ENCODE assay signal across 18 cellular contexts in genomic region chr17:57527437-57528083, GRCh38.
DNase-seq lines count a peak whose midpoint lies in the region; ATAC-seq and TF ChIP-seq lines count a peak whose summit lies in the region.
"Had no signal": no experiment of that assay in that cellular context is flagged by ENCODE, and none has a peak within 500 bp of the region (broad histone marks: within the 10 kb centered on the region; RNA-seq: fewer than 3 reads in every experiment).

No MANE protein-coding gene starts in this region.

- H3K27me3 ChIP-seq in smooth muscle cell (ENCODE audit: low read depth) = no peaks in the 10 kb centered on the region
- H3K27me3 ChIP-seq in colonic mucosa = no peaks in the 10 kb centered on the region
- H3K27me3 ChIP-seq: adrenal gland, ovary, upper lobe of left lung had no signal

- no peak overlapping the region for H2AFZ ChIP-seq in smooth muscle cell (ENCODE audit: low read depth)

- no peaks in the 10 kb centered on the region for H3K79me2 ChIP-seq in smooth muscle cell (ENCODE audit: low read depth)

- H3K9ac ChIP-seq in smooth muscle cell (ENCODE audit: low read depth) (no peak overlapping the region), colonic mucosa (ENCODE audit: low read depth in 2 of 2, low read length in 2 of 2) (no peak overlapping the region)

- H3K4me2 ChIP-seq in smooth muscle cell = peak overlapping the region; percentile 23

- peaks cover 2% of the 10 kb centered on the region for H3F3A ChIP-seq in smooth muscle cell (ENCODE audit: low read depth)

- H3K36me3 ChIP-seq in smooth muscle cell (ENCODE audit: low read depth) = no peaks in the 10 kb centered on the region
- H3K36me3 ChIP-seq in colonic mucosa = no peaks in the 10 kb centered on the region
- H3K36me3 ChIP-seq: adrenal gland, ovary, upper lobe of left lung had no signal

- H3K4me1 ChIP-seq in smooth muscle cell (ENCODE audit: low read depth) = peaks cover 63% of the 10 kb centered on the region
- H3K4me1 ChIP-seq in colonic mucosa = no peaks in the 10 kb centered on the region

- WGBS in smooth muscle cell (ENCODE audit: low lambda C conversion rate) = 60% methylated on average over 10 of the region's 10 CpGs

- intact Hi-C loops in left cardiac atrium (cut with DNase I) = no loop called here
- intact Hi-C loops in colonic mucosa (cut with DNase I) = no loop called here

- H3K4me3 ChIP-seq in smooth muscle cell = no peak overlapping the region
- H3K4me3 ChIP-seq in colonic mucosa = no peak overlapping the region
- H3K4me3 ChIP-seq: adrenal gland, ovary, upper lobe of left lung had no signal

- ATAC-seq in left cardiac atrium (no peak), omental fat pad (ENCODE audit: low FRiP score) (no peak)
- ATAC-seq: stimulated activated memory B cell treated with anti-CD40 and anti-IgM and Interleukin-4, amounts not matched to agents 10 μg/mL and 1 μg/mL and 100 μg/mL, for 72 hours; T-cell had no signal

- H3K9me3 ChIP-seq in smooth muscle cell (replicated peaks; ENCODE audit: low read depth) (no peaks in the 10 kb centered on the region), colonic mucosa (no peaks in the 10 kb centered on the region)
- H3K9me3 ChIP-seq: adrenal gland, ovary, upper lobe of left lung had no signal

- H3K27ac ChIP-seq in smooth muscle cell (ENCODE audit: low read depth) (peak overlapping the region; percentile 63), colonic mucosa (no peak overlapping the region)
- H3K27ac ChIP-seq: RWPE1 had no signal

- DNase-seq in NCI-H146 (lab: John Stamatoyannopoulos, UW) = peak; percentile 25
- no peak for DNase-seq in NCI-H146 treated with DMSO at 0.1 percent for 48 hours (lab: John Stamatoyannopoulos, UW; ENCODE audit: unreplicated experiment)
- DNase-seq in NCI-H524 treated with DMSO at 0.1 percent for 48 hours (lab: John Stamatoyannopoulos, UW) = peak; percentile 49
- peak; percentile 83 for DNase-seq in ecto neural progenitor cell (ENCODE audit: low spot score)
- no peak for DNase-seq in smooth muscle cell (lab: John Stamatoyannopoulos, UW; ENCODE audit: unreplicated experiment)
- DNase-seq in left cardiac atrium = no peak
- no peak for DNase-seq in omental fat pad (ENCODE audit: low spot score)
- no peak for DNase-seq in colonic mucosa
- DNase-seq: activated CD8-positive, alpha-beta memory T cell treated with anti-CD3 and anti-CD28 coated beads for 24 hours; adrenal gland; EL; glutamatergic neuron; NCI-H1694 treated with DMSO at 0.1 percent for 48 hours; T-cell had no signal

- no peak for TF ChIP-seq CTCF in smooth muscle cell (IDR thresholded peaks at IDR 0.05; ENCODE audit: borderline replicate concordance, insufficient read depth, poor library complexity, severe bottlenecking)
- no peak for TF ChIP-seq CTCF in omental fat pad (IDR thresholded peaks at IDR 0.05)
- TF ChIP-seq CTCF in colonic mucosa (IDR thresholded peaks at IDR 0.05) = no peak

- H4K20me1 ChIP-seq in smooth muscle cell (ENCODE audit: low read depth) = no peaks in the 10 kb centered on the region

Comparison
In these comparisons a context has a peak if more than half of its experiments do, and no peak if none do; other contexts are left out.
1. DNase-seq: peak in NCI-H146 (single experiment), NCI-H524 treated with DMSO at 0.1 percent for 48 hours (single experiment) and ecto neural progenitor cell (single experiment); none in NCI-H146 treated with DMSO at 0.1 percent for 48 hours (single experiment), smooth muscle cell (single experiment), left cardiac atrium (single experiment), omental fat pad (single experiment) and colonic mucosa (single experiment).